ENCODE assay signal across 1 cellular context in genomic region chr15:97968380-97968779, GRCh38.
A peak's percentile ranks its signal among the peaks of the same experiment; 100 is the strongest.
TF ChIP-seq lines count a peak whose summit lies in the region.

No MANE protein-coding gene starts in this region.

TF ChIP-seq in SK-N-SH, 30 proteins besides CTCF, POLR2A, EP300 and RAD21 (continued from another document):
- TF ChIP-seq ZBTB33 (IDR thresholded peaks at IDR 0.05; ENCODE audit: borderline replicate concordance, low read depth) (no peak), RFX5 (IDR thresholded peaks at IDR 0.05; ENCODE audit: low read length) (no peak), CHD2 (IDR thresholded peaks at IDR 0.05; ENCODE audit: low read length, partially characterized antibody) (no peak), NRF1 (IDR thresholded peaks at IDR 0.05; ENCODE audit: low read depth, low read length) (no peak), MXI1 (IDR thresholded peaks at IDR 0.05; ENCODE audit: low read depth, low read length) (no peak), GABPA (IDR thresholded peaks at IDR 0.05; ENCODE audit: low read depth) (no peak), ELF1 (IDR thresholded peaks at IDR 0.05) (no peak), USF2 (IDR thresholded peaks at IDR 0.05; ENCODE audit: borderline replicate concordance, low read depth, low read length) (no peak), YY1 (IDR thresholded peaks at IDR 0.05; ENCODE audit: low read depth) (no peak), USF1 (IDR thresholded peaks at IDR 0.05; ENCODE audit: borderline replicate concordance, low read depth) (no peak), NFIC (IDR thresholded peaks at IDR 0.05; ENCODE audit: borderline replicate concordance) (peak; percentile 24; the same call in 1 of the 2 replicates)
- TF ChIP-seq, protein P1, sequence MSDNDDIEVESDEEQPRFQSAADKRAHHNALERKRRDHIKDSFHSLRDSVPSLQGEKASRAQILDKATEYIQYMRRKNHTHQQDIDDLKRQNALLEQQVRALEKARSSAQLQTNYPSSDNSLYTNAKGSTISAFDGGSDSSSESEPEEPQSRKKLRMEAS (IDR thresholded peaks at IDR 0.05; ENCODE audit: low read depth), result no peak
- TF ChIP-seq, protein P2, sequence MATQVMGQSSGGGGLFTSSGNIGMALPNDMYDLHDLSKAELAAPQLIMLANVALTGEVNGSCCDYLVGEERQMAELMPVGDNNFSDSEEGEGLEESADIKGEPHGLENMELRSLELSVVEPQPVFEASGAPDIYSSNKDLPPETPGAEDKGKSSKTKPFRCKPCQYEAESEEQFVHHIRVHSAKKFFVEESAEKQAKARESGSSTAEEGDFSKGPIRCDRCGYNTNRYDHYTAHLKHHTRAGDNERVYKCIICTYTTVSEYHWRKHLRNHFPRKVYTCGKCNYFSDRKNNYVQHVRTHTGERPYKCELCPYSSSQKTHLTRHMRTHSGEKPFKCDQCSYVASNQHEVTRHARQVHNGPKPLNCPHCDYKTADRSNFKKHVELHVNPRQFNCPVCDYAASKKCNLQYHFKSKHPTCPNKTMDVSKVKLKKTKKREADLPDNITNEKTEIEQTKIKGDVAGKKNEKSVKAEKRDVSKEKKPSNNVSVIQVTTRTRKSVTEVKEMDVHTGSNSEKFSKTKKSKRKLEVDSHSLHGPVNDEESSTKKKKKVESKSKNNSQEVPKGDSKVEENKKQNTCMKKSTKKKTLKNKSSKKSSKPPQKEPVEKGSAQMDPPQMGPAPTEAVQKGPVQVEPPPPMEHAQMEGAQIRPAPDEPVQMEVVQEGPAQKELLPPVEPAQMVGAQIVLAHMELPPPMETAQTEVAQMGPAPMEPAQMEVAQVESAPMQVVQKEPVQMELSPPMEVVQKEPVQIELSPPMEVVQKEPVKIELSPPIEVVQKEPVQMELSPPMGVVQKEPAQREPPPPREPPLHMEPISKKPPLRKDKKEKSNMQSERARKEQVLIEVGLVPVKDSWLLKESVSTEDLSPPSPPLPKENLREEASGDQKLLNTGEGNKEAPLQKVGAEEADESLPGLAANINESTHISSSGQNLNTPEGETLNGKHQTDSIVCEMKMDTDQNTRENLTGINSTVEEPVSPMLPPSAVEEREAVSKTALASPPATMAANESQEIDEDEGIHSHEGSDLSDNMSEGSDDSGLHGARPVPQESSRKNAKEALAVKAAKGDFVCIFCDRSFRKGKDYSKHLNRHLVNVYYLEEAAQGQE (IDR thresholded peaks at IDR 0.05; ENCODE audit: low read depth, low read length), result no peak
